ENCODE assay signal across 21 cellular contexts in genomic region chr22:44994399-44995281, GRCh38. TPM values are rescaled to one million over a fixed set of nuclear protein-coding genes. Genes with fewer than 3 reads are reported as not detected.
A peak's percentile ranks its signal among the peaks of the same experiment; 100 is the strongest.
DNase-seq lines count a peak whose midpoint lies in the region; ATAC-seq, FAIRE-seq and TF ChIP-seq lines count a peak whose summit lies in the region.
"Had no signal": no experiment of that assay in that cellular context is flagged by ENCODE, and none has a peak within 500 bp of the region (broad histone marks: within the 10 kb centered on the region; RNA-seq: fewer than 3 reads in every experiment).

No MANE protein-coding gene starts in this region.

- peaks cover 20% of the 10 kb centered on the region for H3K36me3 Mint-ChIP-seq in brain
- H3K36me3 Mint-ChIP-seq in mesothelial cell of epicardium = peaks cover 3% of the 10 kb centered on the region
- H3K36me3 Mint-ChIP-seq in stimulated activated effector memory CD8-positive, alpha-beta T cell treated with anti-CD3 and anti-CD28 coated beads, Interleukin-12 subunit alpha, Interleukin-12 subunit beta, amount 100 ng/mL, for 72 hours = no peaks in the 10 kb centered on the region
- H3K36me3 Mint-ChIP-seq: activated naive CD8-positive, alpha-beta T cell treated with anti-CD3 and anti-CD28 coated beads for 36 hours; CD4-positive, alpha-beta memory T cell had no signal

- H3K27me3 Mint-ChIP-seq in brain (no peaks in the 10 kb centered on the region), mesothelial cell of epicardium (ENCODE audit: low read depth) (peaks cover 2% of the 10 kb centered on the region)

- peaks cover 0 to 3% (median 0%) of the 10 kb centered on the region in 5 experiments for H3K9me3 Mint-ChIP-seq in brain
- H3K9me3 Mint-ChIP-seq in mesothelial cell of epicardium = no peaks in the 10 kb centered on the region
- no peaks in the 10 kb centered on the region for H3K9me3 Mint-ChIP-seq in stimulated activated effector memory CD8-positive, alpha-beta T cell treated with anti-CD3 and anti-CD28 coated beads, Interleukin-12 subunit alpha, Interleukin-12 subunit beta, amount 100 ng/mL, for 72 hours
- H3K9me3 Mint-ChIP-seq: activated naive CD8-positive, alpha-beta T cell treated with anti-CD3 and anti-CD28 coated beads for 36 hours; activated T-helper 2 cell treated with anti-CD3 and anti-CD28 coated beads, Interferon-gamma antibody, Interleukin-2, Interleukin-4, amounts not matched to agents 10 μg/mL and 5 μg/mL and 100 μg/mL, durations not matched to agents 14 hours and 24 hours and 36 hours; CD4-positive, alpha-beta memory T cell; effector memory CD8-positive, alpha-beta T cell; type B pancreatic cell had no signal

- DNase-seq in Daoy (ENCODE audit: low read depth) = peak; percentile 17
- DNase-seq in NCI-H2196 (lab: John Stamatoyannopoulos, UW; ENCODE audit: unreplicated experiment) = peak; percentile 42
- DNase-seq in GM12891 (ENCODE audit: insufficient read length, low spot score) = no peak
- no peak for DNase-seq in mesothelial cell of epicardium (ENCODE audit: low spot score in 2 of 2, unreplicated experiment in 2 of 2)
- no peak for DNase-seq in stimulated activated effector memory CD8-positive, alpha-beta T cell treated with anti-CD3 and anti-CD28 coated beads, Interleukin-12 subunit alpha, Interleukin-12 subunit beta, amount 100 ng/mL, for 72 hours (ENCODE audit: low spot score in 2 of 2)
- DNase-seq: activated CD4-positive, alpha-beta T cell treated with anti-CD3 and anti-CD28 coated beads for 36 hours; activated CD8-positive, alpha-beta memory T cell treated with anti-CD3 and anti-CD28 coated beads, Interleukin-2, amount 50 U/mL, for 4 hours; activated naive CD8-positive, alpha-beta T cell treated with anti-CD3 and anti-CD28 coated beads for 36 hours; CD4-positive, alpha-beta memory T cell; effector memory CD8-positive, alpha-beta T cell; esophagus squamous epithelium; kidney; NCI-H2171 treated with DMSO at 0.1 percent for 48 hours; occipital lobe had no signal

- H3K27ac Mint-ChIP-seq in brain = peak overlapping the region; percentile 52 to 94 (median 82)
- H3K27ac Mint-ChIP-seq in mesothelial cell of epicardium = no peak overlapping the region
- no peak overlapping the region for H3K27ac Mint-ChIP-seq in stimulated activated effector memory CD8-positive, alpha-beta T cell treated with anti-CD3 and anti-CD28 coated beads, Interleukin-12 subunit alpha, Interleukin-12 subunit beta, amount 100 ng/mL, for 72 hours
- H3K27ac Mint-ChIP-seq: activated CD4-positive, alpha-beta T cell treated with anti-CD3 and anti-CD28 coated beads for 36 hours; activated naive CD8-positive, alpha-beta T cell treated with anti-CD3 and anti-CD28 coated beads for 36 hours; activated T-helper 2 cell treated with anti-CD3 and anti-CD28 coated beads, Interferon-gamma antibody, Interleukin-2, Interleukin-4, amounts not matched to agents 10 μg/mL and 5 μg/mL and 100 μg/mL, durations not matched to agents 14 hours and 24 hours and 36 hours; CD4-positive, alpha-beta memory T cell; effector memory CD8-positive, alpha-beta T cell; type B pancreatic cell had no signal

- peak overlapping the region in 4 of 5 experiments; percentile 20 to 54 (median 36) for H3K4me3 Mint-ChIP-seq in brain
- no peak overlapping the region for H3K4me3 Mint-ChIP-seq in mesothelial cell of epicardium
- H3K4me3 Mint-ChIP-seq in stimulated activated effector memory CD8-positive, alpha-beta T cell treated with anti-CD3 and anti-CD28 coated beads, Interleukin-12 subunit alpha, Interleukin-12 subunit beta, amount 100 ng/mL, for 72 hours = no peak overlapping the region
- H3K4me3 Mint-ChIP-seq: activated CD4-positive, alpha-beta T cell treated with anti-CD3 and anti-CD28 coated beads for 36 hours; activated naive CD8-positive, alpha-beta T cell treated with anti-CD3 and anti-CD28 coated beads for 36 hours; CD4-positive, alpha-beta memory T cell; effector memory CD8-positive, alpha-beta T cell; type B pancreatic cell had no signal

- H3K27ac ChIP-seq in C4-2B = peak overlapping the region; percentile 52
- H3K27ac ChIP-seq: esophagus squamous epithelium, right atrium auricular region had no signal

- no peak for FAIRE-seq in GM12891 (lab: Jason Lieb, UNC)
- FAIRE-seq: kidney had no signal

- no peak for ATAC-seq in stimulated activated effector memory CD8-positive, alpha-beta T cell treated with anti-CD3 and anti-CD28 coated beads, Interleukin-12 subunit alpha, Interleukin-12 subunit beta, amount 100 ng/mL, for 72 hours
- no peak for ATAC-seq in GM21515 (IDR thresholded peaks at IDR 0.05; ENCODE audit: unreplicated experiment)
- ATAC-seq: activated CD4-positive, alpha-beta T cell treated with anti-CD3 and anti-CD28 coated beads for 36 hours; effector memory CD8-positive, alpha-beta T cell had no signal

- TF ChIP-seq CTCF in C4-2B (conservative IDR thresholded peaks at IDR 0.05) = no peak
- TF ChIP-seq CTCF in brain (conservative IDR thresholded peaks at IDR 0.05) = no peak
- TF ChIP-seq CTCF in mesothelial cell of epicardium (IDR thresholded peaks at IDR 0.05; ENCODE audit: unreplicated experiment) = no peak

- no peak for TF ChIP-seq POLR2A in GM12891 (IDR thresholded peaks at IDR 0.05; ENCODE audit: low read depth, low read length)

- H3K4me1 Mint-ChIP-seq in brain = peaks cover 73% of the 10 kb centered on the region
- H3K4me1 Mint-ChIP-seq in mesothelial cell of epicardium = peaks cover 1% of the 10 kb centered on the region
- no peaks in the 10 kb centered on the region for H3K4me1 Mint-ChIP-seq in stimulated activated effector memory CD8-positive, alpha-beta T cell treated with anti-CD3 and anti-CD28 coated beads, Interleukin-12 subunit alpha, Interleukin-12 subunit beta, amount 100 ng/mL, for 72 hours
- H3K4me1 Mint-ChIP-seq: activated CD4-positive, alpha-beta T cell treated with anti-CD3 and anti-CD28 coated beads for 36 hours; activated naive CD8-positive, alpha-beta T cell treated with anti-CD3 and anti-CD28 coated beads for 36 hours had no signal

TF ChIP-seq in GM12891, 5 proteins besides CTCF, POLR2A, EP300 and RAD21:
- no peak for TF ChIP-seq POU2F2 (IDR thresholded peaks at IDR 0.05; ENCODE audit: low read depth, low read length)
- no peak for TF ChIP-seq PAX5 (IDR thresholded peaks at IDR 0.05; ENCODE audit: insufficient read depth, low read length, severe bottlenecking)
- TF ChIP-seq TAF1 (IDR thresholded peaks at IDR 0.05; ENCODE audit: low read depth, low read length) = no peak
- TF ChIP-seq SPI1 (IDR thresholded peaks at IDR 0.05; ENCODE audit: low read depth, low read length) = no peak
- no peak for TF ChIP-seq POLR2AphosphoS5 (IDR thresholded peaks at IDR 0.05; ENCODE audit: low read depth, low read length)

RNA-seq across cellular contexts. Expression of gene PHF21B, which starts 15.2 kb away (rescaled TPM):
- total RNA-seq in Daoy (2014; rRNA removed; shearing (Covaris generic)) = 0.18 and 0.57 TPM in 2 replicates
- 8.2 TPM for polyA plus RNA-seq in brain (ENCODE audit: insufficient read depth, low read depth, low replicate concordance)
- not detected for polyA plus RNA-seq in GM12891 (2012; ENCODE audit: low read depth, missing spikeins)
- total RNA-seq in mesothelial cell of epicardium = 5.7 to 8.6 TPM (median 6.8 TPM) in 3 replicates
- total RNA-seq: activated CD4-positive, alpha-beta T cell treated with anti-CD3 and anti-CD28 coated beads for 36 hours; CD4-positive, alpha-beta memory T cell; lung microvascular endothelial cell had no signal
- polyA plus RNA-seq: CD4-positive, alpha-beta memory T cell had no signal

Comparison
In these comparisons a context has a peak if more than half of its experiments do, and no peak if none do; other contexts are left out.
1. DNase-seq: peak in Daoy (single experiment) and NCI-H2196 (single experiment); none in GM12891 (single experiment), mesothelial cell of epicardium (0 of 2) and stimulated activated effector memory CD8-positive, alpha-beta T cell treated with anti-CD3 and anti-CD28 coated beads, Interleukin-12 subunit alpha, Interleukin-12 subunit beta, amount 100 ng/mL, for 72 hours (0 of 2).
2. H3K27ac Mint-ChIP-seq: peak in brain (5 of 5); none in mesothelial cell of epicardium (single experiment) and stimulated activated effector memory CD8-positive, alpha-beta T cell treated with anti-CD3 and anti-CD28 coated beads, Interleukin-12 subunit alpha, Interleukin-12 subunit beta, amount 100 ng/mL, for 72 hours (single experiment).
3. H3K4me3 Mint-ChIP-seq: peak in brain (4 of 5); none in mesothelial cell of epicardium (single experiment) and stimulated activated effector memory CD8-positive, alpha-beta T cell treated with anti-CD3 and anti-CD28 coated beads, Interleukin-12 subunit alpha, Interleukin-12 subunit beta, amount 100 ng/mL, for 72 hours (single experiment).